In the genomic region with DNA sequence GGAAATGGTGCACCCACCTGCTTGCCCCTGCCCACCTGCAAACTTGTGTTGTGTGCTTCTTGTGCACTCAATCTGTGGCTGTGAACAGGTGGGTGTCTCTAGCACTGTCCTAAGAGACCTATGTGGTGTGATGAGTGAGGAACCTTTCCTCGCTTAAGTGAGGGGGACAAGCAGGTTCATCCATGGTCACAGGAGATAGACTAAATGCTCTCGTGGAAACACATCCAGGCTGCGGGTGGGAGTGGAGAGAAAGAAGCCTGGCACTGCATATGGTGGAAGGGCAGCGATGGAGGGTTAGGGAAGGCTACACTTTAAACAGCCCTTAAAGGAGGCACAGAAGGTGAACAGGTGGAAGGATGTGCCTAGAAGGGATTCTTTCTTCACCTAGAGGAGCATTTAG, we compare ENCODE assay signal across 9 cellular contexts.
"Had no signal": no experiment of that assay in that cellular context is flagged by ENCODE, and none has a peak within 500 bp of the region (broad histone marks: within the 10 kb centered on the region; RNA-seq: fewer than 3 reads in every experiment).

No MANE protein-coding gene starts in this region.

- H3K4me3 Mint-ChIP-seq: HFFc6 had no signal

- H2AFZ ChIP-seq: GM23248 had no signal

- H3K27ac ChIP-seq: GM23248, HL-60 had no signal

- H3K9me3 ChIP-seq: HAP-1 had no signal

- FAIRE-seq: HepG2 had no signal

- DNase-seq: GM23248, GOT3, H7, HFFc6, KG1 had no signal

- H3K36me3 ChIP-seq: HAP-1 had no signal

- H3K9ac ChIP-seq: GM23248 had no signal

- H3K4me1 ChIP-seq: HAP-1 had no signal

- H3K9me3 Mint-ChIP-seq: HFFc6 had no signal

- ATAC-seq: HCT116, HepG2 had no signal

- H3K4me3 ChIP-seq: GM23248, HAP-1 had no signal

- H3K27ac Mint-ChIP-seq: HFFc6 had no signal
